In the genomic region with DNA sequence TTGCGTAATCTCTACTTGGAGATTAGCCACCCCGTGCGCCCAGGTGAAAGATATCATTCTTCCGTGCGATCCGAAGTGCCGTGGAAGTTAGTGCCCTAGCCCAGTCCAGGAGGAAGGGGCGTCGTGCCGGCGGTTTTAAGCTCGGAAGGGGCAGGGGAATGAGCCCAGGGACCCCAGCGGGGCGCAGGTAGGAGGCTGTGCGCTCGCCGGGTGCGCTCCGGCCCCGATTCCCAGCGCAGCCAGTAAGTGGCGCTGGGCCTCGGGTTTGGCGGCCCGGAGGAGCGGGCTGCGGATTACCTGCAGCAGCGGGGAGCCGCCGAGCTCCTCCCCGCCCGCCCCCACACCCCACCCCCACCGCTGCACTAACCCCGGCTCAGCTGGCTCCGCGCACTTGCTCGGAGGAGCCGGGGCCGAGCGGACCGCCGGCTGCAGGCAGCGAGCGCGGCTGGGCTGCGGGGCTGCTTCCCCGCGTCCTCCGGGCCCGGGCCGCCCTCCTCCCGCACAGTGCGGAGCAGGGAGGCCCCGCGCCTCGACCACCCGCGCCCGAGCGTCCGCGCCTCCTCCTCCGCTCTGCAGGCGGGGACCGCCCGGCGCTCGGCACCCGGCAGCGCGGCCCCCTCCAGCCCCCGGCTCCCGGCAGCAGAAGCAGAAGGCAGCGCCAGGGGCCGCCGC, we compare ENCODE assay signal across 8 cellular contexts. TPM values are rescaled to one million over a fixed set of nuclear protein-coding genes. Genes with fewer than 3 reads are reported as not detected.
DNase-seq lines count a peak whose midpoint lies in the region; ATAC-seq, FAIRE-seq and TF ChIP-seq lines count a peak whose summit lies in the region.

RYR2 (plus strand) TSS at position 390 of the 672 bp plus-strand sequence. CDS start 338 bp downstream, outside the sequence.

- no peaks in the 10 kb centered on the region for H3K36me3 ChIP-seq in Peyer's patch

- TF ChIP-seq POLR2A in Peyer's patch (IDR thresholded peaks at IDR 0.05) = no peak

- ATAC-seq in omental fat pad (ENCODE audit: low FRiP score) (peak; percentile 84), GM18907 (IDR thresholded peaks at IDR 0.05; ENCODE audit: unreplicated experiment) (no peak), GM21529 (IDR thresholded peaks at IDR 0.05; ENCODE audit: unreplicated experiment) (no peak)

- peaks cover 0 to 11% (median 2%) of the 10 kb centered on the region in 4 donors for H3K4me1 ChIP-seq in Peyer's patch

- POLR2A ChIA-PET in GM10248 (lab: Yijun Ruan, JAX) = no interaction called here

- H3K4me3 ChIP-seq in Peyer's patch = peak within 1 kb of the TSS in 3 of 4 donors; percentile 25 to 50 (median 29)

- no peaks in the 10 kb centered on the region for H3K9me3 ChIP-seq in Peyer's patch

- peak within 1 kb of the TSS in 1 of 4 donors; percentile 59 for H3K27ac ChIP-seq in Peyer's patch

- TF ChIP-seq CTCF in GM10248 (IDR thresholded peaks at IDR 0.05; ENCODE audit: control extremely low read depth, extremely low read depth, low read depth, missing control alignments) = no peak
- peak in 2 of 6 experiments; percentile 7 to 9 for TF ChIP-seq CTCF in Peyer's patch (IDR thresholded peaks at IDR 0.05)
- TF ChIP-seq CTCF in omental fat pad (IDR thresholded peaks at IDR 0.05) = no peak

- DNase-seq in GM10248 (ENCODE audit: extremely low spot score) (peak; percentile 35), Peyer's patch (no peak), frontal cortex (ENCODE audit: low spot score in 2 of 2) (peak; percentile 44 to 55), omental fat pad (ENCODE audit: low spot score) (no peak), NCI-H128 (lab: John Stamatoyannopoulos, UW; ENCODE audit: unreplicated experiment) (no peak), NOMO-1 treated with dmso at 0.1 percent for 144 hours (lab: John Stamatoyannopoulos, UW; ENCODE audit: unreplicated experiment) (no peak)

- peaks cover 0 to 17% of the 10 kb centered on the region in 2 donors for H3K27me3 ChIP-seq in Peyer's patch

- FAIRE-seq in frontal cortex (lab: Jason Lieb, UNC) = no peak

- CTCF ChIA-PET in GM10248 (lab: Yijun Ruan, JAX) = no interaction called here

RNA-seq across cellular contexts. Expression of gene RYR2, which starts in this region (rescaled TPM):
- total RNA-seq in Peyer's patch (1 to 10 TPM in 2 of 4 donors, under 1 TPM in 2; 0.13 to 2.5 (median 0.88) TPM), frontal cortex (29.8 TPM), omental fat pad (1 to 10 TPM in 3 of 4 donors, under 1 TPM in 1; 0.19 to 2.4 (median 1.2) TPM)

Comparison
In these comparisons a context has a peak if more than half of its experiments do, and no peak if none do; other contexts are left out.
1. DNase-seq: peak in GM10248 (single experiment) and frontal cortex (2 of 2); none in Peyer's patch (0 of 3), omental fat pad (single experiment), NCI-H128 (single experiment) and NOMO-1 treated with dmso at 0.1 percent for 144 hours (single experiment).